Comparison of ENCODE assay signal across 1 cellular context in genomic region chr6:135864929-135865328, GRCh38. TPM values are rescaled to one million over a fixed set of nuclear protein-coding genes. Genes with fewer than 3 reads are reported as not detected.
"Had no signal": no experiment of that assay in that cellular context is flagged by ENCODE, and none has a peak within 500 bp of the region (broad histone marks: within the 10 kb centered on the region; RNA-seq: fewer than 3 reads in every experiment).

No MANE protein-coding gene starts in this region.

RNA-seq across cellular contexts. Expression of gene PDE7B, which starts 13.4 kb away (rescaled TPM):
- total RNA-seq: WTC11 had no signal
